20 cellular contexts compared by ENCODE assay signal in genomic region chr17:12250973-12251372, GRCh38.
"Had no signal": no experiment of that assay in that cellular context is flagged by ENCODE, and none has a peak within 500 bp of the region (broad histone marks: within the 10 kb centered on the region; RNA-seq: fewer than 3 reads in every experiment).

No MANE protein-coding gene starts in this region.

- H3K36me3 ChIP-seq: left ventricle myocardium inferior, sigmoid colon, upper lobe of right lung had no signal

- H3K4me1 ChIP-seq: parathyroid adenoma, upper lobe of right lung had no signal

- H3K27me3 ChIP-seq: sigmoid colon had no signal

- H3K4me3 ChIP-seq: left ventricle myocardium inferior, sigmoid colon, upper lobe of right lung had no signal

- FAIRE-seq: kidney had no signal

- H3K9me3 ChIP-seq: left ventricle myocardium inferior, sigmoid colon, upper lobe of right lung had no signal

- H3K27ac ChIP-seq: left ventricle myocardium inferior, parathyroid adenoma, upper lobe of right lung had no signal

- DNase-seq: activated CD4-positive, alpha-beta T cell treated with anti-CD3 and anti-CD28 coated beads, Interleukin-2, amount 10 ng/mL, durations not matched to agents 24 days and 14 days; activated CD8-positive, alpha-beta T cell treated with anti-CD3 and anti-CD28 coated beads for 36 hours; activated naive CD4-positive, alpha-beta T cell; activated naive CD8-positive, alpha-beta T cell treated with anti-CD3 and anti-CD28 coated beads for 36 hours; activated T-cell treated with anti-CD3 and anti-CD28 coated beads, Interleukin-2, amount 50 U/mL, for 1 hour; amniotic stem cell; effector memory CD8-positive, alpha-beta T cell; foreskin fibroblast; glutamatergic neuron; kidney; left ventricle myocardium inferior; mammary epithelial cell; midbrain; sigmoid colon; stimulated activated CD4-positive, alpha-beta T cell treated with anti-CD3 and anti-CD28 coated beads, Interleukin-4, amount 100 ng/mL, for 4 hours; stimulated activated naive CD4-positive, alpha-beta T cell; T-helper 9 cell; upper lobe of right lung had no signal

- ATAC-seq: activated CD8-positive, alpha-beta T cell treated with anti-CD3 and anti-CD28 coated beads for 36 hours; activated T-helper 17 cell treated with anti-CD3 and anti-CD28 coated beads, Interleukin-2, amount 50 U/mL, for 72 hours; effector memory CD8-positive, alpha-beta T cell; upper lobe of right lung had no signal
